Comparison of ENCODE assay signal across 2 cellular contexts in genomic region chr9:75593920-75594319, GRCh38.
TF ChIP-seq lines count a peak whose summit lies in the region.

No MANE protein-coding gene starts in this region.

TF ChIP-seq in HepG2, 621 proteins besides CTCF, POLR2A, EP300 and RAD21:
- no peak for TF ChIP-seq REST (IDR thresholded peaks at IDR 0.05; ENCODE audit: borderline replicate concordance in 1 of 2, low read depth in 1 of 2, low read length in 2 of 2)
- TF ChIP-seq SRY (CRISPR knock-in tag; IDR thresholded peaks at IDR 0.05) = no peak
- no peak for TF ChIP-seq ZNF800 (CRISPR knock-in tag; IDR thresholded peaks at IDR 0.05)
- no peak for TF ChIP-seq CREM (IDR thresholded peaks at IDR 0.05)
- no peak for TF ChIP-seq CREM (CRISPR knock-in tag; IDR thresholded peaks at IDR 0.05)
- TF ChIP-seq ZNF124 (CRISPR knock-in tag; IDR thresholded peaks at IDR 0.05) = no peak
- TF ChIP-seq DNMT1 (CRISPR knock-in tag; IDR thresholded peaks at IDR 0.05) = no peak
- TF ChIP-seq ZNF788 (CRISPR knock-in tag; IDR thresholded peaks at IDR 0.05; ENCODE audit: borderline replicate concordance) = no peak
- TF ChIP-seq AGO1 (IDR thresholded peaks at IDR 0.05; ENCODE audit: low read depth, low read length, poor library complexity, severe bottlenecking) = no peak
- TF ChIP-seq BATF2 (CRISPR knock-in tag; IDR thresholded peaks at IDR 0.05) = no peak
- no peak for TF ChIP-seq ZSCAN25 (CRISPR knock-in tag; IDR thresholded peaks at IDR 0.05)
- TF ChIP-seq ZGPAT (CRISPR knock-in tag; IDR thresholded peaks at IDR 0.05) = no peak
- TF ChIP-seq SIX1 (CRISPR knock-in tag; IDR thresholded peaks at IDR 0.05; ENCODE audit: borderline replicate concordance) = no peak
- no peak for TF ChIP-seq ELF4 (CRISPR knock-in tag; IDR thresholded peaks at IDR 0.05; ENCODE audit: borderline replicate concordance)
- no peak for TF ChIP-seq RARG (CRISPR knock-in tag; IDR thresholded peaks at IDR 0.05; ENCODE audit: low read depth)
- TF ChIP-seq NFKBIZ (CRISPR knock-in tag; IDR thresholded peaks at IDR 0.05) = no peak
- no peak for TF ChIP-seq HMGA1 (CRISPR knock-in tag; conservative IDR thresholded peaks at IDR 0.05)
- TF ChIP-seq ZNF333 (CRISPR knock-in tag; IDR thresholded peaks at IDR 0.05; ENCODE audit: borderline replicate concordance) = no peak
- no peak for TF ChIP-seq ZNF570 (CRISPR knock-in tag; IDR thresholded peaks at IDR 0.05; ENCODE audit: borderline replicate concordance)
- no peak for TF ChIP-seq NFATC3 (CRISPR knock-in tag; IDR thresholded peaks at IDR 0.05)
TF ChIP-seq in HepG2: peak in this region for 0.

TF ChIP-seq in WTC11, 78 proteins besides CTCF, POLR2A, EP300 and RAD21 (continued from another document):
- TF ChIP-seq USF2 (CRISPR knock-in tag; IDR thresholded peaks at IDR 0.05) = no peak
- no peak for TF ChIP-seq TCF7 (CRISPR knock-in tag; IDR thresholded peaks at IDR 0.05; ENCODE audit: low read depth)
- TF ChIP-seq RELA (CRISPR knock-in tag; IDR thresholded peaks at IDR 0.05; ENCODE audit: borderline replicate concordance) = no peak
